In the genomic region with DNA sequence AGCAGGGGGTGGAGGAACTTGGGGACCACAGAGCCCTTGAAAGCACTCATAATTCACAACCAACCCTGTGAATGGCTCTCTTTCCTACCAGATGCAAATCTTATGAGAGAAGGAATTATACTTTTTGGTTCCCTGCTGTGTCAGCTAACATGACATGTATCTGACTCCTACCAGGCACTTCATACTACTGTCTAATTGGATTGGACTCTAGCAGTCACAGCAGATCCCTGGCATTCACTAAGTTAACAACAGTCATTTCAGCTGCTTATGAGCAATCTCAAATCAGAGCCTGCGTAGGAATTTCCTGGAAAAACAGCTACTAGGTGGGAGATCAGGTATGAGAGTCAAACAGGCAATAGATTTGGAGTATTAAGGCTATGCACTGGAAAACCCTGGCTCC, we compare ENCODE assay signal across 21 cellular contexts. TPM values are rescaled to one million over a fixed set of nuclear protein-coding genes. Genes with fewer than 3 reads are reported as not detected.
DNase-seq lines count a peak whose midpoint lies in the region; ATAC-seq and TF ChIP-seq lines count a peak whose summit lies in the region.
"Had no signal": no experiment of that assay in that cellular context is flagged by ENCODE, and none has a peak within 500 bp of the region (broad histone marks: within the 10 kb centered on the region; RNA-seq: fewer than 3 reads in every experiment).

No MANE protein-coding gene starts in this region.

- H3K4me3 ChIP-seq in PC-3 (ENCODE audit: low read length) (no peak overlapping the region), choroid plexus epithelial cell (ENCODE audit: low read depth, low read length) (no peak overlapping the region)
- H3K4me3 ChIP-seq: esophagus squamous epithelium, sigmoid colon, SJSA1, suprapubic skin had no signal

- H2AFZ ChIP-seq in PC-3 (ENCODE audit: low read length), result no peak overlapping the region

- no TSS peak for BruUV-seq in PC-3 (replicated peaks; lab: Mats Ljungman, UMichigan)

- TF ChIP-seq CTCF in PC-3 (conservative IDR thresholded peaks at IDR 0.05; ENCODE audit: low read depth, low read length) (no peak), choroid plexus epithelial cell (conservative IDR thresholded peaks at IDR 0.05; ENCODE audit: low read depth, low read length) (no peak)

- no peaks in the 10 kb centered on the region for H3K9me2 ChIP-seq in PC-3 (replicated peaks; ENCODE audit: low read length)

- intact Hi-C loops in PC-3 (cut with micrococcal nuclease), result no loop called here

- H3K36me3 ChIP-seq in PC-3 (ENCODE audit: low read depth, low read length), result no peaks in the 10 kb centered on the region
- H3K36me3 ChIP-seq: esophagus squamous epithelium, sigmoid colon, SJSA1, suprapubic skin had no signal

- no peaks in the 10 kb centered on the region for H3K9me3 ChIP-seq in PC-3 (ENCODE audit: low read length)
- H3K9me3 ChIP-seq: esophagus squamous epithelium, sigmoid colon, SJSA1, suprapubic skin had no signal

- POLR2A ChIA-PET in PC-3 (lab: Charles Lee; ENCODE audit: unreplicated experiment), result no interaction called here

- H4K20me1 ChIP-seq in PC-3 (ENCODE audit: low read length), result no peaks in the 10 kb centered on the region

- no peak overlapping the region for H3K27ac ChIP-seq in PC-3 (ENCODE audit: low read length)
- peak overlapping the region; percentile 40 for H3K27ac ChIP-seq in substantia nigra (ENCODE audit: low read depth, low read length, poor library complexity, severe bottlenecking)
- H3K27ac ChIP-seq: esophagus squamous epithelium, sigmoid colon, SJSA1, suprapubic skin, VCaP had no signal

- CTCF ChIA-PET in PC-3 (lab: Charles Lee), result no interaction called here

- DNase-seq in ELR (ENCODE audit: low read depth) (peak; percentile 10), PC-3 (peak; percentile 42), choroid plexus epithelial cell (ENCODE audit: low read depth) (peak; percentile 79), substantia nigra (lab: John Stamatoyannopoulos, UW) (no peak), A172 (ENCODE audit: low spot score) (no peak), activated T-cell treated with anti-CD3 and anti-CD28 coated beads for 4 hours (no peak)
- no peak for DNase-seq in activated CD4-positive, alpha-beta T cell treated with anti-CD3 and anti-CD28 coated beads for 4 hours
- DNase-seq: activated CD4-positive, alpha-beta T cell treated with anti-CD3 and anti-CD28 coated beads, Interleukin-2, amount 50 U/mL, for 48 hours; activated naive CD4-positive, alpha-beta T cell; amniotic stem cell; cerebellar nuclear complex; DND-41; effector memory CD4-positive, alpha-beta T cell; esophagus squamous epithelium; kidney; NCI-H1417 treated with DMSO at 0.1 percent for 48 hours; sigmoid colon had no signal

- H3K79me2 ChIP-seq in PC-3 (ENCODE audit: low read length), result no peaks in the 10 kb centered on the region

- no peak overlapping the region for H3K9ac ChIP-seq in PC-3 (ENCODE audit: low read length)

- no peak overlapping the region for H3K4me2 ChIP-seq in PC-3 (ENCODE audit: low read length)

- ATAC-seq in PC-3, result no peak

- peaks cover 22% of the 10 kb centered on the region for H3K4me1 ChIP-seq in PC-3 (ENCODE audit: insufficient read depth, low read length)
- H3K4me1 ChIP-seq: SJSA1 had no signal

- H3K27me3 ChIP-seq in PC-3 (ENCODE audit: low read length), result no peaks in the 10 kb centered on the region
- H3K27me3 ChIP-seq: esophagus squamous epithelium, sigmoid colon, SJSA1, suprapubic skin had no signal

- no peaks in the 10 kb centered on the region for H3F3A ChIP-seq in PC-3 (ENCODE audit: low read length, unreplicated experiment)

RNA-seq across cellular contexts. Expression of gene ENDOD1, which starts 11.1 kb away (rescaled TPM):
- 28.5 and 32.1 TPM in 2 replicates for total RNA-seq in PC-3 (2014; rRNA removed)
- total RNA-seq in A172 (2014; rRNA removed; shearing (Covaris generic)), result 0.83 and 0.96 TPM in 2 replicates

RNA-seq across cellular contexts. Expression of gene SRSF8, which starts 11.8 kb away (rescaled TPM):
- 17.2 and 20.4 TPM in 2 replicates for total RNA-seq in PC-3 (2014; rRNA removed)
- 0.24 and 0.41 TPM in 2 replicates for total RNA-seq in A172 (2014; rRNA removed; shearing (Covaris generic))

RNA-seq across cellular contexts. Expression of gene KDM4F, which starts 29.3 kb away (rescaled TPM):
- total RNA-seq in PC-3 (2014; rRNA removed), result not detected in 2 replicates
- not detected in 2 replicates for total RNA-seq in A172 (2014; rRNA removed; shearing (Covaris generic))
- total RNA-seq: esophagus squamous epithelium, kidney, osteoblast, sigmoid colon, SJSA1, suprapubic skin had no signal

RNA-seq across cellular contexts. Expression of gene KDM4E, which starts 53.5 kb away (rescaled TPM):
- total RNA-seq in PC-3 (2014; rRNA removed), result not detected in 2 replicates
- not detected in 2 replicates for total RNA-seq in A172 (2014; rRNA removed; shearing (Covaris generic))
- total RNA-seq: esophagus squamous epithelium, kidney, osteoblast, sigmoid colon, SJSA1, suprapubic skin had no signal

Comparison
In these comparisons a context has a peak if more than half of its experiments do, and no peak if none do; other contexts are left out.
1. DNase-seq: peak in ELR (single experiment), PC-3 (single experiment) and choroid plexus epithelial cell (single experiment); none in substantia nigra (0 of 49), A172 (single experiment), activated T-cell treated with anti-CD3 and anti-CD28 coated beads for 4 hours (single experiment) and activated CD4-positive, alpha-beta T cell treated with anti-CD3 and anti-CD28 coated beads for 4 hours (0 of 2).
2. RNA of gene ENDOD1, which starts 11.1 kb away (total RNA-seq): 28.5 to 32.1 TPM in PC-3; 0.83 to 0.96 TPM in A172; every median in the first group is over 10 times any median in the second.
3. RNA of gene SRSF8, which starts 11.8 kb away (total RNA-seq): 17.2 to 20.4 TPM in PC-3; 0.24 to 0.41 TPM in A172; every median in the first group is over 10 times any median in the second.